8 cellular contexts compared by ENCODE assay signal in the genomic region with DNA sequence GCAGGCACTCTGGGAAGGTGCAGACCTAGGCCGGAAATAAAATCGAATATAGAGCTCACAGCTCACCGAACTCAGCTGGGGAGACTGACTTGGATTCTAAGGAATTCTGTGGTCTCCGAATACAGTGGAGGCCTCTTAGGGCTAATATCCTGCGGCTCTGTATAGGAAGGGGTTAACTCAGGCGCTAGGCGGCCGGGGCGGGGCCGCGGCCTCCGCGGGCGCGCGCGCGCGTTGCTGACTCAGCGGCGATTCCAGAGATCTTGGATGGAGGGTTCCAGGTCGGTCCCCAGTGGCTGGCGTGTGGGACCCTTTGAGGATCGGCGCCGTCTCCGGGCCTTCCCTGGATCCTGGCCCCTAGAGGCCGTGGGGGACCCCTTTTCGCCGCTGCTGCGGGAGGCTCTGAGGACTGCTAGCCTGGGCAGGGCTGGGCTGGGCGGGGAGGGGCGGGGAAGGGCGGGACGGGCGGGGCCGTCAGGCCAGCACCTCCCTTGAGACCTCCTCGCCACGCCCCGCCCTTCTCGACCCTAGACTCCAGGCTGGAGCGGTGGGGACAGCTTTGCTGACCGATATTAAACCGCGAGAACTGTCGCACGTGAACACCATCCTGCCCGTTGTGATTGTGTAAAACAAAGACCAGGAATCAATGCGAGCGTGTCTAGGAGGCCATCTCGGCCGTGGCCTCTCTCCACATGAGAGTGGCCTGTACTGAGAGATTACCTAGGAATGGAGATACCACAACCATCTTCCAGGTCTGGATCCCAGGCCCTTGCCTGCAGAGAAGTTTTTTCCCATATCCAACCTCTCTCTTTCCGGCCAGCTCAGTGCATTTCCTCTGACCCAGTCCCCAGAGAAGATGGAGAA. TPM values are rescaled to one million over a fixed set of nuclear protein-coding genes. Genes with fewer than 3 reads are reported as not detected.
DNase-seq lines count a peak whose midpoint lies in the region; ATAC-seq and TF ChIP-seq lines count a peak whose summit lies in the region.

No MANE protein-coding gene starts in this region.

- CTCF ChIA-PET in RWPE1 (lab: Yijun Ruan, JAX), result interaction anchor here (0.5 to 3.1 kb wide), 3 partner anchors 60 to 227 kb away, joined by 4 to 37 read pairs (median 18); no protein-coding TSS in a partner anchor
- CTCF ChIA-PET in naive thymus-derived CD4-positive, alpha-beta T cell (lab: Charles Lee), result interaction anchor here (0.6 to 3.6 kb wide), 4 partner anchors 69 to 99 kb away, joined by 3 to 30 read pairs (median 4); a partner anchor contains a TSS

- H3K4me1 ChIP-seq in naive thymus-derived CD4-positive, alpha-beta T cell (ENCODE audit: control insufficient read depth in 2 of 2, insufficient read depth in 2 of 2, low read length in 2 of 2), result peaks cover 51 to 60% of the 10 kb centered on the region in 2 donors

- H3K4me3 Mint-ChIP-seq in naive thymus-derived CD4-positive, alpha-beta T cell, result peak overlapping the region; percentile 79 to 94 (median 89)

- H3K9me3 Mint-ChIP-seq in naive thymus-derived CD4-positive, alpha-beta T cell, result peaks cover 0 to 8% (median 0%) of the 10 kb centered on the region in 11 donors

- POLR2A ChIA-PET in RWPE1 (lab: Yijun Ruan, JAX; ENCODE audit: low non-redundant PET), result interaction anchor here (0.6 to 0.9 kb wide), 2 partner anchors 10 to 68 kb away, joined by 3 read pairs; a partner anchor contains a TSS
- POLR2A ChIA-PET in naive thymus-derived CD4-positive, alpha-beta T cell (lab: Charles Lee), result interaction anchor here (0.6 to 1.4 kb wide), 7 partner anchors 10 to 683 kb away, joined by 3 to 5 read pairs (median 3); a partner anchor contains a TSS

- H3K36me3 Mint-ChIP-seq in naive thymus-derived CD4-positive, alpha-beta T cell, result no peaks in the 10 kb centered on the region

- H3K36me3 ChIP-seq in naive thymus-derived CD4-positive, alpha-beta T cell (ENCODE audit: control insufficient read depth in 2 of 3, insufficient read depth in 3 of 3, low read length in 3 of 3), result no peaks in the 10 kb centered on the region

- H3K4me3 ChIP-seq in naive thymus-derived CD4-positive, alpha-beta T cell (ENCODE audit: low read length), result peak overlapping the region; percentile 73

- peaks cover 35 to 48% (median 38%) of the 10 kb centered on the region in 5 donors for H3K27me3 Mint-ChIP-seq in naive thymus-derived CD4-positive, alpha-beta T cell

- H3K27ac Mint-ChIP-seq in naive thymus-derived CD4-positive, alpha-beta T cell, result peak overlapping the region; percentile 21 to 95 (median 81)

- peaks cover 26 to 67% (median 58%) of the 10 kb centered on the region in 7 donors for H3K4me1 Mint-ChIP-seq in naive thymus-derived CD4-positive, alpha-beta T cell

- peak; percentile 91 for DNase-seq in AG08396 (ENCODE audit: low spot score)
- peak; percentile 88 for DNase-seq in M059J (ENCODE audit: low read depth)
- DNase-seq in RWPE1 (ENCODE audit: low spot score), result peak; percentile 90
- peak; percentile 73 for DNase-seq in activated effector memory CD4-positive, alpha-beta T cell treated with Interleukin-2 at 50 U/mL for 16 hours
- peak; percentile 77 for DNase-seq in fibroblast of peridontal ligament (ENCODE audit: extremely low read depth)
- DNase-seq in naive thymus-derived CD4-positive, alpha-beta T cell, result peak; percentile 51 to 85 (median 59)
- DNase-seq in stimulated activated naive CD8-positive, alpha-beta T cell treated with anti-CD3 and anti-CD28 coated beads, Interleukin-15, Interleukin-2, amounts not matched to agents 100 U/mL and 50 U/mL, for 24 hours, result peak; percentile 83

- TF ChIP-seq POLR2A in GM19099 (IDR thresholded peaks at IDR 0.05; ENCODE audit: extremely low read depth, insufficient read length, low read depth), result peak; percentile 78

- intact Hi-C loops in naive thymus-derived CD4-positive, alpha-beta T cell (cut with micrococcal nuclease), result loop anchor here (1.0 to 10.0 kb wide), 10 partner anchors 67 to 747 kb away; a partner anchor contains a TSS

- peak; percentile 44 for ATAC-seq in naive thymus-derived CD4-positive, alpha-beta T cell
- peak; percentile 25 for ATAC-seq in stimulated activated naive CD8-positive, alpha-beta T cell treated with anti-CD3 and anti-CD28 coated beads, Interleukin-15, Interleukin-2, amounts not matched to agents 100 U/mL and 50 U/mL, for 24 hours

- peak overlapping the region; percentile 99 for H3K27ac ChIP-seq in RWPE1
- H3K27ac ChIP-seq in naive thymus-derived CD4-positive, alpha-beta T cell (ENCODE audit: low read depth, low read length), result peak overlapping the region; percentile 64

- H3K9me3 ChIP-seq in naive thymus-derived CD4-positive, alpha-beta T cell (ENCODE audit: control insufficient read depth in 2 of 3, low read length in 3 of 3), result no peaks in the 10 kb centered on the region

- peaks cover 5 to 21% of the 10 kb centered on the region in 2 donors for H3K27me3 ChIP-seq in naive thymus-derived CD4-positive, alpha-beta T cell (ENCODE audit: control insufficient read depth in 2 of 2, insufficient read depth in 2 of 2, low read length in 2 of 2)

- TF ChIP-seq CTCF in RWPE1 (conservative IDR thresholded peaks at IDR 0.05; ENCODE audit: low read depth), result no peak

RNA-seq across cellular contexts. Expression of a gene that starts 1.4 kb away (rescaled TPM):
- total RNA-seq in M059J (2014; rRNA removed; shearing (Covaris generic)), result 14.9 and 17.8 TPM in 2 replicates
- 1 to 10 TPM in 2 of 5 experiments, under 1 TPM in 1, not detected in 2; 0.89 to 1.6 (median 1.1) TPM for total RNA-seq in naive thymus-derived CD4-positive, alpha-beta T cell
- polyA plus RNA-seq in naive thymus-derived CD4-positive, alpha-beta T cell, result not detected

RNA-seq across cellular contexts. Expression of a gene that starts 3.5 kb away (rescaled TPM):
- 0.32 TPM in 1 of 2 replicates, not detected in the other for total RNA-seq in M059J (2014; rRNA removed; shearing (Covaris generic))
- 1 to 10 TPM in 2 of 5 experiments, under 1 TPM in 3; 0.56 to 1.7 (median 0.67) TPM for total RNA-seq in naive thymus-derived CD4-positive, alpha-beta T cell
- under 1 TPM; 0.22 to 0.44 TPM for polyA plus RNA-seq in naive thymus-derived CD4-positive, alpha-beta T cell

RNA-seq across cellular contexts. Expression of a gene that starts 4.2 kb away (rescaled TPM):
- total RNA-seq in M059J (2014; rRNA removed; shearing (Covaris generic)), result 5.4 and 11.8 TPM in 2 replicates
- total RNA-seq in naive thymus-derived CD4-positive, alpha-beta T cell, result 1 to 10 TPM in 4 of 5 experiments, under 1 TPM in 1; 0.92 to 2.4 (median 2.1) TPM
- polyA plus RNA-seq in naive thymus-derived CD4-positive, alpha-beta T cell, result under 1 TPM; 0.04 to 0.86 TPM

RNA-seq across cellular contexts. Expression of a gene that starts 19.1 kb away (rescaled TPM):
- total RNA-seq in M059J (2014; rRNA removed; shearing (Covaris generic)), result 15.9 and 21.0 TPM in 2 replicates
- total RNA-seq in naive thymus-derived CD4-positive, alpha-beta T cell, result 10 to 100 TPM in 4 of 5 experiments, 1 to 10 TPM in 1; 9.0 to 20.3 (median 15.3) TPM
- polyA plus RNA-seq in naive thymus-derived CD4-positive, alpha-beta T cell, result 1 to 10 TPM; 4.9 to 8.7 TPM

Comparison
In these comparisons a context has a peak if more than half of its experiments do, and no peak if none do; other contexts are left out.
1. Peak in every context shown above with its lines: DNase-seq, ATAC-seq, H3K4me3 ChIP-seq and H3K27ac ChIP-seq.